ENCODE assay signal across 8 cellular contexts in genomic region chr11:16924462-16924825, GRCh38.
A peak's percentile ranks its signal among the peaks of the same experiment; 100 is the strongest.
DNase-seq lines count a peak whose midpoint lies in the region; ATAC-seq and TF ChIP-seq lines count a peak whose summit lies in the region.

No MANE protein-coding gene starts in this region.

- H3K4me1 ChIP-seq in ectodermal cell (ENCODE audit: control insufficient read depth, insufficient read depth, low read length): peaks cover 30% of the 10 kb centered on the region

- H3K9me3 ChIP-seq in ectodermal cell (ENCODE audit: control insufficient read depth, low read length): no peaks in the 10 kb centered on the region

- no peaks in the 10 kb centered on the region for H3K36me3 ChIP-seq in ectodermal cell (ENCODE audit: control insufficient read depth, insufficient read depth, low read length)

- peak; percentile 49 for ATAC-seq in GM19035 (IDR thresholded peaks at IDR 0.05; ENCODE audit: unreplicated experiment)
- ATAC-seq in HG02981 (IDR thresholded peaks at IDR 0.05; ENCODE audit: unreplicated experiment): peak; percentile 38
- no peak for ATAC-seq in HG03521 (IDR thresholded peaks at IDR 0.05; ENCODE audit: unreplicated experiment)

- DNase-seq in retinal pigment epithelial cell (ENCODE audit: low read depth) (no peak), NCI-H1417 (lab: John Stamatoyannopoulos, UW) (no peak), retina (no peak), kidney glomerular epithelial cell (lab: John Stamatoyannopoulos, UW) (no peak)

- H3K4me3 ChIP-seq in ectodermal cell (ENCODE audit: insufficient read depth, low read depth, low read length) (peak overlapping the region; percentile 39), retinal pigment epithelial cell (ENCODE audit: low read length) (peak overlapping the region; percentile 55)

- H3K27me3 ChIP-seq in ectodermal cell (ENCODE audit: control insufficient read depth, insufficient read depth, low read length, poor library complexity, severe bottlenecking): peaks cover 66% of the 10 kb centered on the region

- no peak for TF ChIP-seq CTCF in retinal pigment epithelial cell (conservative IDR thresholded peaks at IDR 0.05; ENCODE audit: low read depth, low read length)

- WGBS in ectodermal cell, 2 experiments: 21 to 24% methylated on average over 4 of the region's 4 CpGs

- H3K27ac ChIP-seq in ectodermal cell (ENCODE audit: insufficient read depth, low read depth, low read length, poor library complexity, severe bottlenecking): no peak overlapping the region
